9 cellular contexts compared by ENCODE assay signal in genomic region chr15:74776851-74777768, GRCh38. TPM values are rescaled to one million over a fixed set of nuclear protein-coding genes. Genes with fewer than 3 reads are reported as not detected.
A peak's percentile ranks its signal among the peaks of the same experiment; 100 is the strongest.
DNase-seq lines count a peak whose midpoint lies in the region; ATAC-seq and TF ChIP-seq lines count a peak whose summit lies in the region.
"Had no signal": no experiment of that assay in that cellular context is flagged by ENCODE, and none has a peak within 500 bp of the region (broad histone marks: within the 10 kb centered on the region; RNA-seq: fewer than 3 reads in every experiment).

No MANE protein-coding gene starts in this region.

- peak overlapping the region; percentile 22 for H3K27ac ChIP-seq in CD8-positive, alpha-beta memory T cell (ENCODE audit: low read depth, low read length)
- H3K27ac ChIP-seq in Peyer's patch (peak overlapping the region; percentile 65 to 97 (median 70)), mesenchymal stem cell (ENCODE audit: low read length, poor library complexity, severe bottlenecking) (no peak overlapping the region), gastroesophageal sphincter (peak overlapping the region in 2 of 4 donors; percentile 17 to 39)

- no peak overlapping the region for H2BK120ac ChIP-seq in mesenchymal stem cell (ENCODE audit: low read depth, low read length)

- WGBS in mesenchymal stem cell, result 16% methylated on average over 11 of the region's 13 CpGs
- WGBS in gastroesophageal sphincter (ENCODE audit: low coverage in 1 of 2), 2 donors, result 63 to 80% methylated on average over 1 to 5 of the region's 13 CpGs

- H3K36me3 Mint-ChIP-seq in CD8-positive, alpha-beta memory T cell, result peaks cover 0 to 4% (median 0%) of the 10 kb centered on the region in 3 donors
- no peaks in the 10 kb centered on the region for H3K36me3 Mint-ChIP-seq in activated naive CD4-positive, alpha-beta T cell treated with anti-CD3 and anti-CD28 coated beads, Interleukin-2, amount 50 U/mL, for 24 hours

- POLR2A ChIA-PET in CD8-positive, alpha-beta memory T cell (lab: Charles Lee), result interaction anchor here (0.7 to 2.3 kb wide), 12 partner anchors 10 to 162 kb away, joined by 3 to 31 read pairs (median 4); partner anchors contain the start of genes CLK3 and FAM219B

- peak overlapping the region; percentile 36 for H3K4me3 ChIP-seq in CD8-positive, alpha-beta memory T cell (ENCODE audit: low read length)
- H3K4me3 ChIP-seq in Peyer's patch (peak overlapping the region in 1 of 4 donors; percentile 20), mesenchymal stem cell (ENCODE audit: insufficient read depth in 1 of 2, low read depth in 1 of 2, low read length in 2 of 2) (no peak overlapping the region), gastroesophageal sphincter (no peak overlapping the region)

- no peak overlapping the region for H2BK5ac ChIP-seq in mesenchymal stem cell (ENCODE audit: low read depth, low read length, poor library complexity, severe bottlenecking)

- peaks cover 0 to 1% of the 10 kb centered on the region in 2 donors for H3K27me3 Mint-ChIP-seq in CD8-positive, alpha-beta memory T cell
- no peaks in the 10 kb centered on the region for H3K27me3 Mint-ChIP-seq in activated naive CD4-positive, alpha-beta T cell treated with anti-CD3 and anti-CD28 coated beads, Interleukin-2, amount 50 U/mL, for 24 hours

- H4K91ac ChIP-seq in mesenchymal stem cell (ENCODE audit: low read length), result no peak overlapping the region

- peaks cover 72% of the 10 kb centered on the region for H3K4me1 ChIP-seq in CD8-positive, alpha-beta memory T cell (ENCODE audit: insufficient read depth, low read length)
- peaks cover 16 to 85% (median 62%) of the 10 kb centered on the region in 4 donors for H3K4me1 ChIP-seq in Peyer's patch
- H3K4me1 ChIP-seq in mesenchymal stem cell (ENCODE audit: control insufficient read depth, insufficient read depth, low read depth, low read length), result peaks cover 30% of the 10 kb centered on the region
- peaks cover 0 to 36% (median 11%) of the 10 kb centered on the region in 3 donors for H3K4me1 ChIP-seq in gastroesophageal sphincter

- CTCF ChIA-PET in CD8-positive, alpha-beta memory T cell (lab: Charles Lee), result interaction anchor here (0.9 to 18.5 kb wide), 13 partner anchors 7 to 252 kb away, joined by 3 to 1086 read pairs (median 6); no protein-coding TSS in a partner anchor

- peak overlapping the region; percentile 49 to 89 (median 82) for H3K4me3 Mint-ChIP-seq in CD8-positive, alpha-beta memory T cell
- H3K4me3 Mint-ChIP-seq in activated naive CD4-positive, alpha-beta T cell treated with anti-CD3 and anti-CD28 coated beads, Interleukin-2, amount 50 U/mL, for 24 hours, result peak overlapping the region; percentile 74

- TF ChIP-seq CTCF in Peyer's patch (IDR thresholded peaks at IDR 0.05) (no peak), gastroesophageal sphincter (IDR thresholded peaks at IDR 0.05) (no peak)

- H3K18ac ChIP-seq in mesenchymal stem cell (ENCODE audit: low read depth in 1 of 2, low read length in 2 of 2), result peak overlapping the region; percentile 15 to 86

- H4K8ac ChIP-seq in mesenchymal stem cell (ENCODE audit: low read length), result peak overlapping the region; percentile 40

- no peak overlapping the region for H3K14ac ChIP-seq in mesenchymal stem cell (ENCODE audit: low read length in 2 of 2)

- H2AFZ ChIP-seq in mesenchymal stem cell (ENCODE audit: low read depth, low read length), result peak overlapping the region; percentile 18

- ATAC-seq in GM21737 (IDR thresholded peaks at IDR 0.05; ENCODE audit: unreplicated experiment) (peak; percentile 41), gastroesophageal sphincter (no peak)

- no peak for TF ChIP-seq EP300 in gastroesophageal sphincter (IDR thresholded peaks at IDR 0.05)

- H3K4ac ChIP-seq in mesenchymal stem cell (ENCODE audit: low read depth in 1 of 2, low read length in 2 of 2), result no peak overlapping the region

- H3K4me2 ChIP-seq in mesenchymal stem cell (ENCODE audit: low read length, poor library complexity, severe bottlenecking), result no peak overlapping the region

- no peaks in the 10 kb centered on the region for H3K27me3 ChIP-seq in CD8-positive, alpha-beta memory T cell (ENCODE audit: insufficient read depth, low read length, poor library complexity, severe bottlenecking)
- H3K27me3 ChIP-seq in Peyer's patch (no peaks in the 10 kb centered on the region), mesenchymal stem cell (ENCODE audit: control insufficient read depth in 1 of 2, insufficient read depth in 1 of 2, low read length in 2 of 2) (no peaks in the 10 kb centered on the region), gastroesophageal sphincter (no peaks in the 10 kb centered on the region)

- no peak overlapping the region for H3K9ac ChIP-seq in mesenchymal stem cell (ENCODE audit: low read length)

- no peak overlapping the region for H3K23ac ChIP-seq in mesenchymal stem cell (ENCODE audit: low read length in 2 of 2)

- no peaks in the 10 kb centered on the region for H3K9me3 Mint-ChIP-seq in CD8-positive, alpha-beta memory T cell
- no peaks in the 10 kb centered on the region for H3K9me3 Mint-ChIP-seq in activated naive CD4-positive, alpha-beta T cell treated with anti-CD3 and anti-CD28 coated beads, Interleukin-2, amount 50 U/mL, for 24 hours

- no peak overlapping the region for H2AK5ac ChIP-seq in mesenchymal stem cell (ENCODE audit: low read length, severe bottlenecking)

- H3K79me1 ChIP-seq in mesenchymal stem cell (replicated peaks; ENCODE audit: low read length, poor library complexity, severe bottlenecking), result peaks cover 2% of the 10 kb centered on the region

- TF ChIP-seq POLR2A in Peyer's patch (IDR thresholded peaks at IDR 0.05), result no peak
- TF ChIP-seq POLR2A in gastroesophageal sphincter (IDR thresholded peaks at IDR 0.05), result no peak

- no peaks in the 10 kb centered on the region for H3K9me3 ChIP-seq in CD8-positive, alpha-beta memory T cell (ENCODE audit: low read length)
- H3K9me3 ChIP-seq in Peyer's patch, result no peaks in the 10 kb centered on the region
- no peaks in the 10 kb centered on the region for H3K9me3 ChIP-seq in mesenchymal stem cell (ENCODE audit: control insufficient read depth, low read length)
- H3K9me3 ChIP-seq in gastroesophageal sphincter, result no peaks in the 10 kb centered on the region

- DNase-seq in CD8-positive, alpha-beta memory T cell, result peak; percentile 39 to 74 (median 71)
- peak in 2 of 3 donors; percentile 78 to 84 for DNase-seq in Peyer's patch
- peak; percentile 41 for DNase-seq in mesenchymal stem cell
- no peak for DNase-seq in HK-2 (ENCODE audit: unreplicated experiment)
- no peak for DNase-seq in NCI-H1105 treated with DMSO at 0.1 percent for 48 hours (lab: John Stamatoyannopoulos, UW)

- peaks cover 58 to 79% (median 78%) of the 10 kb centered on the region in 3 donors for H3K4me1 Mint-ChIP-seq in CD8-positive, alpha-beta memory T cell
- H3K4me1 Mint-ChIP-seq in activated naive CD4-positive, alpha-beta T cell treated with anti-CD3 and anti-CD28 coated beads, Interleukin-2, amount 50 U/mL, for 24 hours, result peaks cover 78% of the 10 kb centered on the region

- H3K36me3 ChIP-seq in CD8-positive, alpha-beta memory T cell (ENCODE audit: insufficient read depth, low read length), result no peaks in the 10 kb centered on the region
- H3K36me3 ChIP-seq in Peyer's patch, result no peaks in the 10 kb centered on the region
- H3K36me3 ChIP-seq in mesenchymal stem cell (ENCODE audit: control insufficient read depth in 1 of 2, insufficient read depth in 2 of 2, low read depth in 1 of 2, low read length in 2 of 2), result no peaks in the 10 kb centered on the region
- H3K36me3 ChIP-seq in gastroesophageal sphincter, result no peaks in the 10 kb centered on the region

- H2BK12ac ChIP-seq in mesenchymal stem cell (ENCODE audit: low read length in 2 of 2), result peak overlapping the region in 1 of 2 experiments; percentile 15

- no peak overlapping the region for H2BK15ac ChIP-seq in mesenchymal stem cell (ENCODE audit: low read depth, poor library complexity, severe bottlenecking)

- H3K27ac Mint-ChIP-seq in CD8-positive, alpha-beta memory T cell, result peak overlapping the region; percentile 86 to 99 (median 99)
- peak overlapping the region; percentile 97 for H3K27ac Mint-ChIP-seq in activated naive CD4-positive, alpha-beta T cell treated with anti-CD3 and anti-CD28 coated beads, Interleukin-2, amount 50 U/mL, for 24 hours

RNA-seq across cellular contexts. Expression of gene CSK, which starts 4.8 kb away (rescaled TPM):
- 100 to 1,000 TPM; 288 to 294 TPM for total RNA-seq in CD8-positive, alpha-beta memory T cell
- polyA plus RNA-seq in CD8-positive, alpha-beta memory T cell, result 154 TPM
- 100 to 1,000 TPM in 1 of 4 donors, 10 to 100 TPM in 3; 53.8 to 122 (median 66.2) TPM for total RNA-seq in Peyer's patch
- polyA plus RNA-seq in mesenchymal stem cell (2013, experiment 1 of 2), result 35.8 TPM
- 38.5 TPM for polyA plus RNA-seq in mesenchymal stem cell (2013, experiment 2 of 2)
- 10 to 100 TPM in 3 of 4 donors, 1 to 10 TPM in 1; 8.4 to 23.1 (median 18.2) TPM for total RNA-seq in gastroesophageal sphincter

RNA-seq across cellular contexts. Expression of gene CYP1A2, which starts 28.5 kb away (rescaled TPM):
- not detected for total RNA-seq in CD8-positive, alpha-beta memory T cell
- polyA plus RNA-seq in CD8-positive, alpha-beta memory T cell, result not detected
- total RNA-seq in Peyer's patch, result not detected
- polyA plus RNA-seq in mesenchymal stem cell (2013, experiment 1 of 2), result not detected
- polyA plus RNA-seq in mesenchymal stem cell (2013, experiment 2 of 2), result not detected
- total RNA-seq in gastroesophageal sphincter, result not detected

RNA-seq across cellular contexts. Expression of gene LMAN1L, which starts 35.5 kb away (rescaled TPM):
- under 1 TPM in 1 of 2 experiments, not detected in 1; 0.27 TPM for total RNA-seq in CD8-positive, alpha-beta memory T cell
- polyA plus RNA-seq in CD8-positive, alpha-beta memory T cell, result not detected
- total RNA-seq in Peyer's patch, result not detected
- polyA plus RNA-seq in mesenchymal stem cell (2013, experiment 1 of 2), result not detected
- polyA plus RNA-seq in mesenchymal stem cell (2013, experiment 2 of 2), result not detected
- total RNA-seq in gastroesophageal sphincter, result under 1 TPM in 1 of 4 donors, not detected in 3; 0.27 TPM
- total RNA-seq: dermis microvascular lymphatic vessel endothelial cell had no signal

RNA-seq across cellular contexts. Expression of gene CPLX3, which starts 49.3 kb away (rescaled TPM):
- not detected for total RNA-seq in CD8-positive, alpha-beta memory T cell
- polyA plus RNA-seq in CD8-positive, alpha-beta memory T cell, result not detected
- total RNA-seq in Peyer's patch, result not detected
- polyA plus RNA-seq in mesenchymal stem cell (2013, experiment 1 of 2), result not detected
- not detected for polyA plus RNA-seq in mesenchymal stem cell (2013, experiment 2 of 2)
- not detected for total RNA-seq in gastroesophageal sphincter
- total RNA-seq: dermis microvascular lymphatic vessel endothelial cell had no signal

RNA-seq across cellular contexts. Expression of gene CYP1A1, which starts 51.8 kb away (rescaled TPM):
- total RNA-seq in CD8-positive, alpha-beta memory T cell, result 1 to 10 TPM; 2.4 to 2.6 TPM
- polyA plus RNA-seq in CD8-positive, alpha-beta memory T cell, result 0.09 TPM
- total RNA-seq in Peyer's patch (1 to 10 TPM in 1 of 4 donors, under 1 TPM in 1, not detected in 2; 0.70 to 3.3 TPM), gastroesophageal sphincter (1 to 10 TPM in 1 of 4 donors, under 1 TPM in 1, not detected in 2; 0.47 to 2.2 TPM)
- polyA plus RNA-seq in mesenchymal stem cell (2013, experiment 1 of 2), result 0.11 TPM
- 0.15 TPM for polyA plus RNA-seq in mesenchymal stem cell (2013, experiment 2 of 2)

Comparison
In these comparisons a context has a peak if more than half of its experiments do, and no peak if none do; other contexts are left out.
1. DNase-seq: peak in CD8-positive, alpha-beta memory T cell (5 of 5), Peyer's patch (2 of 3) and mesenchymal stem cell (single experiment); none in HK-2 (single experiment) and NCI-H1105 treated with DMSO at 0.1 percent for 48 hours (single experiment).